In the genomic region with DNA sequence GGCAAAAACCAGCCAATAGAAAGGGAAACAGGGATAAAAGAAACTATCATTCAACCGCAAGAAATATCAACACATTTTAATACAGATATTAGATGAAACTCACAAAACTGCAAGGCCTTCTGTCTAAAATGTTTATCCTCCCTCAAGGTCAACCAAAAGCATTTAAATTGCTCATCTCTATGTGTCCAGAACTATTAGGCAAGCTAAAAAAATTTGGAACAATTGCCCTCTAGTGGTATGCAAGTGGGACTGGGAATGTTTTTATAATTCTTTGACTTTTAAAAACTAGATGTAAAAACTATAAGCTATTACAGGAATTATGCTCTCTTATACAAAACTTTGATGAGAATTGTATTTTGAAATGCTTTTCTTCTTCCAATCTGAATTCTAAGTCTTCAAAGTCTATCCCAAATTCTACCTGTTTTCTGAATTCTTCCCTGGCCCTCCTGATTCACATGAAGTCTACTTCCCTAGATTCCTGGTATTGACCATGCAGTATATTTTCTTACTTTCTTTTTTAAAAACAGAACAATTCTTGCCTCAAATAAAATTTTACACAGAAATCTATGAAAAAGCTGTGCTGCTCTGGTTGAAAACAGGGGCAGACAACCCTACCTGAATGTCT, we compare ENCODE assay signal across 8 cellular contexts. TPM values are rescaled to one million over a fixed set of nuclear protein-coding genes. Genes with fewer than 3 reads are reported as not detected.
DNase-seq lines count a peak whose midpoint lies in the region; ATAC-seq and TF ChIP-seq lines count a peak whose summit lies in the region.

No MANE protein-coding gene starts in this region.

- H3K4me3 ChIP-seq in H7 (ENCODE audit: insufficient read depth, low read depth, low read length), result no peak overlapping the region
- H3K4me3 ChIP-seq in kidney epithelial cell (ENCODE audit: low read depth, low read length), result no peak overlapping the region
- no peak overlapping the region for H3K4me3 ChIP-seq in HAP-1

- H3K27ac Mint-ChIP-seq in WTC11, result no peak overlapping the region

- H3K36me3 ChIP-seq in H7 (replicated peaks; ENCODE audit: control insufficient read depth, insufficient read depth, low read length) (peaks cover 34% of the 10 kb centered on the region), kidney epithelial cell (ENCODE audit: control insufficient read depth, insufficient read depth, low read length) (peaks cover 6% of the 10 kb centered on the region), HAP-1 (replicated peaks) (peaks cover 82% of the 10 kb centered on the region)

- ATAC-seq in WTC11 (no peak), HG02759 (IDR thresholded peaks at IDR 0.05; ENCODE audit: unreplicated experiment) (no peak)

- H3K27me3 ChIP-seq in H7 (ENCODE audit: control insufficient read depth, insufficient read depth, low read length), result no peaks in the 10 kb centered on the region
- no peaks in the 10 kb centered on the region for H3K27me3 ChIP-seq in kidney epithelial cell (ENCODE audit: control insufficient read depth, insufficient read depth, low read length)
- no peaks in the 10 kb centered on the region for H3K27me3 ChIP-seq in HAP-1 (ENCODE audit: low read depth)

- no peaks in the 10 kb centered on the region for H3K9me3 Mint-ChIP-seq in WTC11

- DNase-seq in AML-193 (lab: John Stamatoyannopoulos, UW), result peak; percentile 37 to 41
- peak; percentile 6 for DNase-seq in H7
- no peak for DNase-seq in WTC11 (ENCODE audit: low spot score)
- no peak for DNase-seq in kidney epithelial cell (ENCODE audit: low read depth)
- DNase-seq in HAP-1 (ENCODE audit: low spot score in 2 of 2), result no peak
- no peak for DNase-seq in NCI-H2081 (lab: John Stamatoyannopoulos, UW)
- DNase-seq in NCI-H146 (lab: John Stamatoyannopoulos, UW), result no peak

- POLR2A ChIA-PET in WTC11 (lab: Charles Lee), result no interaction called here

- in situ Hi-C loops in HAP-1 (cut with MboI; ENCODE audit: low sequenced_read_pairs), result no loop called here

- peaks cover 6% of the 10 kb centered on the region; the same call in 1 of the 2 replicates for H3K4me1 ChIP-seq in HAP-1

- H3K9me3 ChIP-seq in HAP-1, result no peaks in the 10 kb centered on the region

- H3K4me3 Mint-ChIP-seq in WTC11, result no peak overlapping the region

- H3K36me3 Mint-ChIP-seq in WTC11, result peaks cover 71% of the 10 kb centered on the region

- TF ChIP-seq CTCF in WTC11 (IDR thresholded peaks at IDR 0.05) (0 out of 2 replicates have a peak, but pooled peaks have one; percentile 21), kidney epithelial cell (IDR thresholded peaks at IDR 0.05; ENCODE audit: insufficient read depth, low read length, poor library complexity, severe bottlenecking) (peak; percentile 47)

- CTCF ChIA-PET in WTC11 (lab: Charles Lee), result interaction anchor here (0.6 to 1.5 kb wide), 6 partner anchors 23 to 1495 kb away, joined by 3 to 10 read pairs (median 4); no protein-coding TSS in a partner anchor

- peaks cover 4% of the 10 kb centered on the region for H3K4me1 Mint-ChIP-seq in WTC11

- no peaks in the 10 kb centered on the region for H3K27me3 Mint-ChIP-seq in WTC11 (ENCODE audit: low read depth)

TF ChIP-seq in WTC11, 78 proteins besides CTCF, POLR2A, EP300 and RAD21:
- no peak for TF ChIP-seq ZNF416 (CRISPR knock-in tag; IDR thresholded peaks at IDR 0.05)
- TF ChIP-seq SMAD4 (CRISPR knock-in tag; IDR thresholded peaks at IDR 0.05), result no peak

RNA-seq across cellular contexts. Expression of a gene that starts 4.9 kb away (rescaled TPM):
- total RNA-seq in H7 (2014; rRNA removed; shearing (Covaris generic)), result 30.6 and 42.6 TPM in 2 replicates
- total RNA-seq in WTC11 (2021), result 49.4 to 55.5 TPM (median 52.1 TPM) in 3 replicates
- total RNA-seq in kidney epithelial cell, result 32.0 and 43.4 TPM in 2 replicates

RNA-seq across cellular contexts. Expression of a gene that starts 5.1 kb away (rescaled TPM):
- 3.3 and 3.7 TPM in 2 replicates for total RNA-seq in H7 (2014; rRNA removed; shearing (Covaris generic))
- total RNA-seq in WTC11 (2021) (1.9 to 2.4 TPM (median 2.1 TPM) in 3 replicates), kidney epithelial cell (1.5 and 2.7 TPM in 2 replicates)

RNA-seq across cellular contexts. Expression of a gene that starts 56.6 kb away (rescaled TPM):
- not detected in 2 replicates for total RNA-seq in H7 (2014; rRNA removed; shearing (Covaris generic))
- not detected in 3 replicates for total RNA-seq in WTC11 (2021)
- total RNA-seq in kidney epithelial cell, result not detected in 2 replicates

Comparison
In these comparisons a context has a peak if more than half of its experiments do, and no peak if none do; other contexts are left out.
1. DNase-seq: peak in AML-193 (2 of 2) and H7 (single experiment); none in WTC11 (single experiment), kidney epithelial cell (single experiment), HAP-1 (0 of 2), NCI-H2081 (0 of 2) and NCI-H146 (single experiment).